In genomic region chr21:25489673-25490072, GRCh38 we compare ENCODE assay signal across 19 cellular contexts.
DNase-seq lines count a peak whose midpoint lies in the region; ATAC-seq, FAIRE-seq and TF ChIP-seq lines count a peak whose summit lies in the region.
"Had no signal": no experiment of that assay in that cellular context is flagged by ENCODE, and none has a peak within 500 bp of the region (broad histone marks: within the 10 kb centered on the region; RNA-seq: fewer than 3 reads in every experiment).

No MANE protein-coding gene starts in this region.

- H3K36me3 ChIP-seq in HepG2 (replicated peaks in 1 of 2; ENCODE audit: control insufficient read depth in 1 of 2, insufficient read depth in 2 of 2, low read length in 2 of 2) = no peaks in the 10 kb centered on the region
- no peaks in the 10 kb centered on the region for H3K36me3 ChIP-seq in right lobe of liver
- no peaks in the 10 kb centered on the region for H3K36me3 ChIP-seq in SK-N-MC (ENCODE audit: insufficient read depth, low read length)
- H3K36me3 ChIP-seq in GM12878 (ENCODE audit: control insufficient read depth in 2 of 2, insufficient read depth in 2 of 2, low read length in 1 of 2) = peaks cover 0 to 6% of the 10 kb centered on the region in 2 experiments; a peak in 2 of 4 replicates

- no peak for DNase-seq in HepG2 (ENCODE audit: low spot score)
- DNase-seq in right lobe of liver = no peak
- peak; percentile 50 for DNase-seq in SK-N-MC (ENCODE audit: low read depth, low spot score)
- DNase-seq in GM12878 (ENCODE audit: low read depth, low spot score) = no peak
- no peak for DNase-seq in hippocampal formation (lab: John Stamatoyannopoulos, UW)
- DNase-seq: CD4-positive, CD25-positive, alpha-beta regulatory T cell; EL; GF-D8; H9; HFFc6; NCI-H1105; NCI-H146; NCI-H2029; NCI-H2227 treated with DMSO at 0.1 percent for 48 hours; NCI-H510A; SHP77 treated with DMSO at 0.1 percent for 48 hours had no signal

- H3K9me3 Mint-ChIP-seq in stimulated activated memory B cell treated with anti-CD40 and anti-IgM and Interleukin-4, amounts not matched to agents 10 μg/mL and 1 μg/mL and 100 μg/mL, for 72 hours = no peaks in the 10 kb centered on the region
- H3K9me3 Mint-ChIP-seq: H9, HFFc6 had no signal

- no peaks in the 10 kb centered on the region for H4K20me1 ChIP-seq in HepG2 (ENCODE audit: insufficient read depth, low read length)
- no peaks in the 10 kb centered on the region for H4K20me1 ChIP-seq in GM12878 (ENCODE audit: control insufficient read depth, insufficient read depth)

- no peaks in the 10 kb centered on the region for H3K79me2 ChIP-seq in HepG2 (ENCODE audit: insufficient read depth, low read length)
- H3K79me2 ChIP-seq in GM12878 (ENCODE audit: control insufficient read depth, insufficient read depth, low read length) = peaks cover 14% of the 10 kb centered on the region

- in situ Hi-C loops in HepG2 (cut with HindIII; ENCODE audit: extremely low pct_ligation_motif_present, low pct_unique_long_range_greater_than_20kb) = no loop called here
- in situ Hi-C loops in GM12878 (cut with MboI) = no loop called here

- peaks cover 75% of the 10 kb centered on the region for H3K4me1 Mint-ChIP-seq in stimulated activated memory B cell treated with anti-CD40 and anti-IgM and Interleukin-4, amounts not matched to agents 10 μg/mL and 1 μg/mL and 100 μg/mL, for 72 hours

- SMC1A ChIA-PET in GM12878 (lab: Charles Lee; ENCODE audit: uncharacterized antibody, unreplicated experiment) = interaction anchor here (0.6 to 8.0 kb wide), 16 partner anchors 8 to 116 kb away, joined by 3 to 84 read pairs (median 9); no protein-coding TSS in a partner anchor

- POLR2A ChIA-PET in HepG2 (lab: Yijun Ruan, JAX) = no interaction called here
- POLR2A ChIA-PET in GM12878 (lab: Charles Lee) = interaction anchor here (0.5 to 2.9 kb wide), 7 partner anchors 9 to 189 kb away, joined by 3 to 18 read pairs (median 3); no protein-coding TSS in a partner anchor

- TF ChIP-seq CTCF in HepG2 (CRISPR knock-in tag; IDR thresholded peaks at IDR 0.05) (no peak), right lobe of liver (IDR thresholded peaks at IDR 0.05) (no peak), GM12878 (IDR thresholded peaks at IDR 0.05 in 2 of 3, conservative IDR thresholded peaks at IDR 0.05 in 1 of 3; ENCODE audit: control insufficient read depth in 2 of 3, extremely low read depth in 1 of 3, insufficient read depth in 1 of 3, low read depth in 3 of 3, low read length in 3 of 3) (no peak)

- H3K4me3 ChIP-seq in HepG2 (replicated peaks in 1 of 3; ENCODE audit: insufficient read depth in 1 of 3, low read depth in 2 of 3, low read length in 3 of 3) (no peak overlapping the region), right lobe of liver (no peak overlapping the region), SK-N-MC (peak overlapping the region; percentile 44), GM12878 (no peak overlapping the region)

- BruUV-seq in HepG2 (replicated peaks; lab: Mats Ljungman, UMichigan) = no TSS peak
- no TSS peak for BruUV-seq in GM12878 (replicated peaks; lab: Mats Ljungman, UMichigan)

- peak overlapping the region; percentile 98 for H3K27ac Mint-ChIP-seq in stimulated activated memory B cell treated with anti-CD40 and anti-IgM and Interleukin-4, amounts not matched to agents 10 μg/mL and 1 μg/mL and 100 μg/mL, for 72 hours
- H3K27ac Mint-ChIP-seq: H9, HFFc6 had no signal

- H3K27me3 ChIP-seq in HepG2 (ENCODE audit: control insufficient read depth in 1 of 2, insufficient read depth in 2 of 2, low read length in 2 of 2) (no peaks in the 10 kb centered on the region), right lobe of liver (no peaks in the 10 kb centered on the region), GM12878 (replicated peaks in 1 of 2; ENCODE audit: control insufficient read depth in 2 of 2, insufficient read depth in 2 of 2, low read length in 1 of 2) (no peaks in the 10 kb centered on the region)

- H2AFZ ChIP-seq in HepG2 (ENCODE audit: low read length) = no peak overlapping the region
- no peak overlapping the region; the same call in 1 of the 2 replicates for H2AFZ ChIP-seq in GM12878 (ENCODE audit: control insufficient read depth, low read depth, low read length)

- RAD21 ChIA-PET in GM12878 (lab: Charles Lee; ENCODE audit: unreplicated experiment) = interaction anchor here (0.8 to 4.0 kb wide), 9 partner anchors 9 to 75 kb away, joined by 3 to 34 read pairs (median 5); no protein-coding TSS in a partner anchor

- no peaks in the 10 kb centered on the region for H3K4me1 ChIP-seq in HepG2 (ENCODE audit: insufficient read depth, low read length)
- H3K4me1 ChIP-seq in right lobe of liver = no peaks in the 10 kb centered on the region
- peaks cover 55% of the 10 kb centered on the region for H3K4me1 ChIP-seq in GM12878 (ENCODE audit: control insufficient read depth, insufficient read depth, low read length)

- intact Hi-C loops in HepG2 (cut with micrococcal nuclease; ENCODE audit: unreplicated experiment) (no loop called here), right lobe of liver (cut with DNase I) (no loop called here), GM12878 (cut with micrococcal nuclease; ENCODE audit: unreplicated experiment) (no loop called here)

- 3% methylated on average over 3 of the region's 3 CpGs for WGBS in HepG2 (ENCODE audit: low lambda C conversion rate)
- WGBS in right lobe of liver (ENCODE audit: insufficient coverage, low coverage, low lambda C conversion rate, missing lambda C conversion rate) = 37% methylated on average over 3 of the region's 3 CpGs
- WGBS in GM12878 (ENCODE audit: insufficient coverage, insufficient replicate concordance, low lambda C conversion rate, missing lambda C conversion rate) = 65% methylated on average over 3 of the region's 3 CpGs

- CTCF ChIA-PET in HepG2 (lab: Yijun Ruan, JAX; ENCODE audit: low intra/inter-chr PET ratio, low total read pairs) (no interaction called here), GM12878 (lab: Yijun Ruan, JAX) (interaction anchor here (0.5 to 2.3 kb wide), 5 partner anchors 9 to 206 kb away, joined by 3 to 11 read pairs (median 3); no protein-coding TSS in a partner anchor)

- no peak for TF ChIP-seq POLR2A in HepG2 (IDR thresholded peaks at IDR 0.05; ENCODE audit: insufficient read depth in 1 of 2, low read depth in 2 of 2, low read length in 2 of 2)
- no peak for TF ChIP-seq POLR2A in right lobe of liver (IDR thresholded peaks at IDR 0.05)
- no peak for TF ChIP-seq POLR2A in GM12878 (IDR thresholded peaks at IDR 0.05; ENCODE audit: low read depth, low read length)

- H3K9me3 ChIP-seq in HepG2 (ENCODE audit: low read length) (peaks cover 88% of the 10 kb centered on the region), right lobe of liver (no peaks in the 10 kb centered on the region), SK-N-MC (ENCODE audit: low read depth, low read length) (no peaks in the 10 kb centered on the region), GM12878 (replicated peaks; ENCODE audit: control insufficient read depth, insufficient read depth, low read length) (peaks cover 25% of the 10 kb centered on the region)

- TF ChIP-seq EP300 in HepG2 (IDR thresholded peaks at IDR 0.05; ENCODE audit: low read depth in 2 of 2, low read length in 2 of 2) (no peak), HepG2 (CRISPR knock-in tag; IDR thresholded peaks at IDR 0.05; ENCODE audit: borderline replicate concordance) (no peak), GM12878 (IDR thresholded peaks at IDR 0.05; ENCODE audit: borderline replicate concordance in 1 of 2, control insufficient read depth in 1 of 2, low read depth in 2 of 2, low read length in 2 of 2) (no peak)

- H3K27me3 Mint-ChIP-seq in stimulated activated memory B cell treated with anti-CD40 and anti-IgM and Interleukin-4, amounts not matched to agents 10 μg/mL and 1 μg/mL and 100 μg/mL, for 72 hours = no peaks in the 10 kb centered on the region
- H3K27me3 Mint-ChIP-seq: CD4-positive, CD25-positive, alpha-beta regulatory T cell had no signal

- TF ChIP-seq RAD21 in HepG2 (CRISPR knock-in tag; IDR thresholded peaks at IDR 0.05) (no peak), GM12878 (IDR thresholded peaks at IDR 0.05; ENCODE audit: insufficient read depth, low read depth, low read length) (no peak)

- H3K9ac ChIP-seq in HepG2 (ENCODE audit: insufficient read depth, low read depth, low read length) (no peak overlapping the region), SK-N-MC (ENCODE audit: insufficient read length) (peak overlapping the region; percentile 48), GM12878 (ENCODE audit: control insufficient read depth, insufficient read depth, low read length) (no peak overlapping the region)

- H3K4me2 ChIP-seq in HepG2 (ENCODE audit: low read depth, low read length) (no peak overlapping the region), GM12878 (ENCODE audit: control insufficient read depth, insufficient read depth) (peak overlapping the region; percentile 24; the same call in 1 of the 2 replicates)

- H3K4me3 Mint-ChIP-seq in stimulated activated memory B cell treated with anti-CD40 and anti-IgM and Interleukin-4, amounts not matched to agents 10 μg/mL and 1 μg/mL and 100 μg/mL, for 72 hours = no peak overlapping the region
- H3K4me3 Mint-ChIP-seq: CD4-positive, CD25-positive, alpha-beta regulatory T cell; H9; HFFc6 had no signal

- FAIRE-seq in HepG2 (lab: Jason Lieb, UNC) (no peak), GM12878 (lab: Jason Lieb, UNC) (no peak)

- H3K27ac ChIP-seq in HepG2 (ENCODE audit: extremely low read length, insufficient read depth, low read length) (no peak overlapping the region), right lobe of liver (no peak overlapping the region), SK-N-MC (peak overlapping the region; percentile 95), GM12878 (ENCODE audit: control insufficient read depth, insufficient read depth) (peak overlapping the region; percentile 71)
- H3K27ac ChIP-seq: RWPE1 had no signal

- peaks cover 5% of the 10 kb centered on the region for H3K36me3 Mint-ChIP-seq in stimulated activated memory B cell treated with anti-CD40 and anti-IgM and Interleukin-4, amounts not matched to agents 10 μg/mL and 1 μg/mL and 100 μg/mL, for 72 hours
- H3K36me3 Mint-ChIP-seq: CD4-positive, CD25-positive, alpha-beta regulatory T cell had no signal

- ATAC-seq in HepG2 (no peak), right lobe of liver (no peak), GM12878 (no peak), HG03442 (IDR thresholded peaks at IDR 0.05; ENCODE audit: unreplicated experiment) (no peak)
- ATAC-seq in stimulated activated memory B cell treated with anti-CD40 and anti-IgM and Interleukin-4, amounts not matched to agents 10 μg/mL and 1 μg/mL and 100 μg/mL, for 72 hours = no peak

TF ChIP-seq in HepG2, 621 proteins besides CTCF, POLR2A, EP300 and RAD21:
- TF ChIP-seq MLLT10 (CRISPR knock-in tag; IDR thresholded peaks at IDR 0.05) (no peak), MAFF (IDR thresholded peaks at IDR 0.05; ENCODE audit: low read depth, low read length) (peak; percentile 89), MAFK (conservative IDR thresholded peaks at IDR 0.05 in 1 of 2, IDR thresholded peaks at IDR 0.05 in 1 of 2; ENCODE audit: low read length in 2 of 2) (peak; percentile 83 to 96)

TF ChIP-seq in GM12878, 131 proteins besides CTCF, POLR2A, EP300 and RAD21 (continues in another document):
- no peak for TF ChIP-seq BHLHE40 (IDR thresholded peaks at IDR 0.05; ENCODE audit: borderline replicate concordance in 1 of 2, low read depth in 2 of 2, low read length in 1 of 2)
- TF ChIP-seq ESRRA (IDR thresholded peaks at IDR 0.05; ENCODE audit: low read length) = no peak
- no peak for TF ChIP-seq PAX8 (IDR thresholded peaks at IDR 0.05)
- TF ChIP-seq MTA2 (IDR thresholded peaks at IDR 0.05; ENCODE audit: low read depth) = no peak
- TF ChIP-seq TAF1 (IDR thresholded peaks at IDR 0.05; ENCODE audit: borderline replicate concordance, low read depth, low read length) = no peak

Comparison
In these comparisons a context has a peak if more than half of its experiments do, and no peak if none do; other contexts are left out.
1. H3K27ac ChIP-seq: peak in SK-N-MC (single experiment) and GM12878 (single experiment); none in HepG2 (single experiment) and right lobe of liver (0 of 3).